ENCODE assay signal across 8 cellular contexts in genomic region chrX:136953867-136954787, GRCh38.
DNase-seq lines count a peak whose midpoint lies in the region; ATAC-seq and TF ChIP-seq lines count a peak whose summit lies in the region.

No MANE protein-coding gene starts in this region.

- H3K4me1 ChIP-seq in parathyroid adenoma: no peaks in the 10 kb centered on the region

- no peaks in the 10 kb centered on the region for H3K27me3 Mint-ChIP-seq in activated T-cell treated with anti-CD3 and anti-CD28 coated beads, Interleukin-2, amount 50 U/mL, for 4 hours (ENCODE audit: low read depth)

- H3K4me2 ChIP-seq in parathyroid adenoma (ENCODE audit: low read length): no peak overlapping the region

- H3K36me3 ChIP-seq in parathyroid adenoma (ENCODE audit: control insufficient read depth, insufficient read depth, low read length): no peaks in the 10 kb centered on the region

- no peaks in the 10 kb centered on the region for H3K36me3 Mint-ChIP-seq in activated T-cell treated with anti-CD3 and anti-CD28 coated beads, Interleukin-2, amount 50 U/mL, for 4 hours (ENCODE audit: insufficient read depth)

- H3K4me1 Mint-ChIP-seq in activated T-cell treated with anti-CD3 and anti-CD28 coated beads, Interleukin-2, amount 50 U/mL, for 4 hours (ENCODE audit: low read depth): no peaks in the 10 kb centered on the region

- TF ChIP-seq CTCF in parathyroid adenoma (IDR thresholded peaks at IDR 0.05): peak; percentile 39

- H3K27ac ChIP-seq in parathyroid adenoma: no peak overlapping the region

- no peaks in the 10 kb centered on the region for H3K9me3 ChIP-seq in parathyroid adenoma (ENCODE audit: control insufficient read depth, low read length)

- no peak overlapping the region for H3K4me3 ChIP-seq in parathyroid adenoma (ENCODE audit: low read depth, low read length)

- no peak overlapping the region for H2AFZ ChIP-seq in parathyroid adenoma

- no peaks in the 10 kb centered on the region for H3K9me3 Mint-ChIP-seq in activated T-cell treated with anti-CD3 and anti-CD28 coated beads, Interleukin-2, amount 50 U/mL, for 4 hours

- peak; percentile 98 for ATAC-seq in GM21576 (IDR thresholded peaks at IDR 0.05; ENCODE audit: unreplicated experiment)
- peak; percentile 46 to 62 for ATAC-seq in activated T-cell treated with anti-CD3 and anti-CD28 coated beads, Interleukin-2, amount 50 U/mL, for 4 hours

- H3K9ac ChIP-seq in parathyroid adenoma: no peak overlapping the region

- no peak overlapping the region for H3K4me3 Mint-ChIP-seq in activated T-cell treated with anti-CD3 and anti-CD28 coated beads, Interleukin-2, amount 50 U/mL, for 4 hours

- no peaks in the 10 kb centered on the region for H3K79me2 ChIP-seq in parathyroid adenoma

- H3K27me3 ChIP-seq in parathyroid adenoma (ENCODE audit: control insufficient read depth, insufficient read depth, low read length): no peaks in the 10 kb centered on the region

- DNase-seq in ELF-1 (ENCODE audit: low read depth, low spot score): peak; percentile 65
- peak in 68 of 76 experiments; percentile 0 to 59 (median 28) for DNase-seq in HUDEP-2 (lab: John Stamatoyannopoulos, UW; ENCODE audit: unreplicated experiment in 76 of 76)
- DNase-seq in OCI-M1 (lab: John Stamatoyannopoulos, UW): peak; percentile 86
- DNase-seq in activated T-cell treated with anti-CD3 and anti-CD28 coated beads, Interleukin-2, amount 50 U/mL, for 4 hours: peak; percentile 43
- DNase-seq in fibroblast of the conjunctiva (ENCODE audit: low read depth): peak; percentile 60
- DNase-seq in epidermal melanocyte (ENCODE audit: insufficient read length, low spot score): no peak
